In the genomic region with DNA sequence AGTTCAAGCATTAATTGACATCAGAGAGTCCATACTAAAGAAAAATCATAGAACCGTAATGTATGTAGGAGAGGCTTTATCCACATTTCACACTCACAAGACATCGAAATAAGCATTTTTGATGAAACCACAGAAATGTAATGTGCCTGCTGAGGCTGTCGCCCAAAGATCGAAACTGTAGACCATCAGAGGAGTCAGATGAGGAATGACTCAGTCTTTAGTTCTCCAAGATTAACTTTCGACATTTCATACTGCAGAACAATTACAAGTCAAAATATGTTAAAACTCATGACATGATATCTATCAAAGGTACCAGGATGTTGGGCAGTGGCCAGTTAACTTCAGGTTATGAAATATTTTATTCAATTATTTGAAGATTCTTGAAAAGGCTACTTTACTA, we compare ENCODE assay signal across 17 cellular contexts.
DNase-seq lines count a peak whose midpoint lies in the region; ATAC-seq and TF ChIP-seq lines count a peak whose summit lies in the region.
"Had no signal": no experiment of that assay in that cellular context is flagged by ENCODE, and none has a peak within 500 bp of the region (broad histone marks: within the 10 kb centered on the region; RNA-seq: fewer than 3 reads in every experiment).

No MANE protein-coding gene starts in this region.

- H3K27me3 Mint-ChIP-seq in activated naive CD8-positive, alpha-beta T cell treated with anti-CD3 and anti-CD28 coated beads, Interleukin-2, amount 50 U/mL, for 24 hours, result peaks cover 12% of the 10 kb centered on the region

- no peak overlapping the region for H3K27ac Mint-ChIP-seq in activated naive CD8-positive, alpha-beta T cell treated with anti-CD3 and anti-CD28 coated beads, Interleukin-2, amount 50 U/mL, for 24 hours
- H3K27ac Mint-ChIP-seq: CD4-positive, alpha-beta T cell; endodermal cell; stimulated activated effector memory CD8-positive, alpha-beta T cell treated with anti-CD3 and anti-CD28 coated beads, Interleukin-12 subunit alpha, Interleukin-12 subunit beta, amount 100 ng/mL, for 72 hours had no signal

- CTCF ChIA-PET in AG04449 (lab: Yijun Ruan, JAX), result no interaction called here

- peaks cover 5% of the 10 kb centered on the region for H3K9me3 Mint-ChIP-seq in activated naive CD8-positive, alpha-beta T cell treated with anti-CD3 and anti-CD28 coated beads, Interleukin-2, amount 50 U/mL, for 24 hours
- H3K9me3 Mint-ChIP-seq: CD4-positive, alpha-beta T cell; stimulated activated effector memory CD8-positive, alpha-beta T cell treated with anti-CD3 and anti-CD28 coated beads, Interleukin-12 subunit alpha, Interleukin-12 subunit beta, amount 100 ng/mL, for 72 hours had no signal

- no peak overlapping the region for H3K4me3 ChIP-seq in AG04449 (ENCODE audit: low read depth, low read length)

- DNase-seq in AG04449 (ENCODE audit: low read depth, low spot score), result peak; percentile 23
- DNase-seq in LHCN-M2 (ENCODE audit: low read depth), result peak; percentile 82
- DNase-seq in amniotic epithelial cell (ENCODE audit: low read depth), result peak; percentile 84
- DNase-seq in foreskin melanocyte, result peak; percentile 82
- DNase-seq in activated gamma-delta T cell (lab: John Stamatoyannopoulos, UW), result no peak
- DNase-seq in activated naive CD8-positive, alpha-beta T cell treated with anti-CD3 and anti-CD28 coated beads, Interleukin-2, amount 50 U/mL, for 24 hours, result no peak
- DNase-seq: ACHN; activated CD4-positive, alpha-beta T cell treated with anti-CD3 and anti-CD28 coated beads for 48 hours; anterior cingulate cortex; CD4-positive, alpha-beta T cell; endodermal cell; left cardiac atrium; NCI-H2081 treated with DMSO at 0.1 percent for 48 hours; NCI-H526 treated with DMSO at 0.1 percent for 48 hours had no signal

- POLR2A ChIA-PET in AG04449 (lab: Yijun Ruan, JAX), result no interaction called here

- ATAC-seq in HG03025 (IDR thresholded peaks at IDR 0.05; ENCODE audit: low FRiP score, unreplicated experiment) (no peak), GM21360 (IDR thresholded peaks at IDR 0.05; ENCODE audit: unreplicated experiment) (no peak)
- ATAC-seq in activated naive CD8-positive, alpha-beta T cell treated with anti-CD3 and anti-CD28 coated beads, Interleukin-2, amount 50 U/mL, for 24 hours, result no peak
- ATAC-seq: left cardiac atrium; stimulated activated effector memory CD8-positive, alpha-beta T cell treated with anti-CD3 and anti-CD28 coated beads, Interleukin-12 subunit alpha, Interleukin-12 subunit beta, amount 100 ng/mL, for 72 hours had no signal

- H3K36me3 Mint-ChIP-seq in activated naive CD8-positive, alpha-beta T cell treated with anti-CD3 and anti-CD28 coated beads, Interleukin-2, amount 50 U/mL, for 24 hours (ENCODE audit: low read depth), result no peaks in the 10 kb centered on the region
- H3K36me3 Mint-ChIP-seq: stimulated activated effector memory CD8-positive, alpha-beta T cell treated with anti-CD3 and anti-CD28 coated beads, Interleukin-12 subunit alpha, Interleukin-12 subunit beta, amount 100 ng/mL, for 72 hours had no signal

- TF ChIP-seq CTCF in AG04449 (IDR thresholded peaks at IDR 0.05; ENCODE audit: insufficient read depth, low read length, missing control alignments), result no peak

- no peaks in the 10 kb centered on the region for H3K4me1 Mint-ChIP-seq in activated naive CD8-positive, alpha-beta T cell treated with anti-CD3 and anti-CD28 coated beads, Interleukin-2, amount 50 U/mL, for 24 hours
- H3K4me1 Mint-ChIP-seq: endodermal cell; stimulated activated effector memory CD8-positive, alpha-beta T cell treated with anti-CD3 and anti-CD28 coated beads, Interleukin-12 subunit alpha, Interleukin-12 subunit beta, amount 100 ng/mL, for 72 hours had no signal

- no peak overlapping the region for H3K4me3 Mint-ChIP-seq in activated naive CD8-positive, alpha-beta T cell treated with anti-CD3 and anti-CD28 coated beads, Interleukin-2, amount 50 U/mL, for 24 hours
- H3K4me3 Mint-ChIP-seq: CD4-positive, alpha-beta T cell; endodermal cell; stimulated activated effector memory CD8-positive, alpha-beta T cell treated with anti-CD3 and anti-CD28 coated beads, Interleukin-12 subunit alpha, Interleukin-12 subunit beta, amount 100 ng/mL, for 72 hours had no signal

Comparison
In these comparisons a context has a peak if more than half of its experiments do, and no peak if none do; other contexts are left out.
1. DNase-seq: peak in AG04449 (single experiment), LHCN-M2 (single experiment), amniotic epithelial cell (single experiment) and foreskin melanocyte (single experiment); none in activated gamma-delta T cell (single experiment) and activated naive CD8-positive, alpha-beta T cell treated with anti-CD3 and anti-CD28 coated beads, Interleukin-2, amount 50 U/mL, for 24 hours (single experiment).